In genomic region chr1:23777979-23778814, GRCh38 we compare ENCODE assay signal across 1 cellular context.
TF ChIP-seq lines count a peak whose summit lies in the region.

A gene with protein sequence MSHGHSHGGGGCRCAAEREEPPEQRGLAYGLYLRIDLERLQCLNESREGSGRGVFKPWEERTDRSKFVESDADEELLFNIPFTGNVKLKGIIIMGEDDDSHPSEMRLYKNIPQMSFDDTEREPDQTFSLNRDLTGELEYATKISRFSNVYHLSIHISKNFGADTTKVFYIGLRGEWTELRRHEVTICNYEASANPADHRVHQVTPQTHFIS (plus strand): TSS chr1:23778418. CDS start chr1:23778516, 98 bp downstream.

TF ChIP-seq in GM12878, 131 proteins besides CTCF, POLR2A, EP300 and RAD21 (continued from another document):
- TF ChIP-seq ZNF687 (IDR thresholded peaks at IDR 0.05) (0 out of 2 replicates have a peak, but pooled peaks have one; percentile 36), IKZF1 (conservative IDR thresholded peaks at IDR 0.05) (peak; percentile 60), PAX5 (IDR thresholded peaks at IDR 0.05; ENCODE audit: borderline replicate concordance, low read depth, low read length) (peak; percentile 52; the same call in 1 of the 2 replicates), NR2C2 (IDR thresholded peaks at IDR 0.05; ENCODE audit: borderline replicate concordance, control insufficient read depth, insufficient read length, low read depth) (no peak), MXI1 (IDR thresholded peaks at IDR 0.05; ENCODE audit: low read depth, low read length) (no peak; the same call in 1 of the 2 replicates), GABPA (IDR thresholded peaks at IDR 0.05; ENCODE audit: low read depth) (peak; percentile 34; the same call in 1 of the 2 replicates), SREBF2 (IDR thresholded peaks at IDR 0.05; ENCODE audit: low read length) (no peak), BHLHE40 (IDR thresholded peaks at IDR 0.05; ENCODE audit: borderline replicate concordance in 1 of 2, low read depth in 2 of 2, low read length in 1 of 2) (peak in 1 of 2 experiments; percentile 55; a peak in 2 of 4 replicates), SIX5 (IDR thresholded peaks at IDR 0.05; ENCODE audit: low read depth, low read length, severe bottlenecking) (peak; percentile 8), CHD2 (IDR thresholded peaks at IDR 0.05; ENCODE audit: borderline replicate concordance, low read depth, low read length) (peak; percentile 5; the same call in 1 of the 2 replicates), NRF1 (conservative IDR thresholded peaks at IDR 0.05; ENCODE audit: low read depth, low read length) (peak; percentile 53), TAF1 (IDR thresholded peaks at IDR 0.05; ENCODE audit: borderline replicate concordance, low read depth, low read length) (peak; percentile 63), EGR1 (IDR thresholded peaks at IDR 0.05; ENCODE audit: borderline replicate concordance in 1 of 2, low read depth in 2 of 2, low read length in 2 of 2) (peak in 1 of 2 experiments; percentile 42; a peak in 1 of 3 replicates), SMAD5 (IDR thresholded peaks at IDR 0.05; ENCODE audit: low read depth) (peak; percentile 81), E2F4 (IDR thresholded peaks at IDR 0.05; ENCODE audit: low read depth, low read length) (0 out of 2 replicates have a peak, but pooled peaks have one; percentile 15), DPF2 (IDR thresholded peaks at IDR 0.05) (peak; percentile 64; the same call in 1 of the 2 replicates), PML (IDR thresholded peaks at IDR 0.05; ENCODE audit: low read length) (peak; percentile 58; the same call in 1 of the 2 replicates), CREM (IDR thresholded peaks at IDR 0.05; ENCODE audit: low read depth) (peak; percentile 90), YY1 (IDR thresholded peaks at IDR 0.05; ENCODE audit: low read depth, low read length) (0 out of 2 replicates have a peak, but pooled peaks have one; percentile 43), GATAD2B (conservative IDR thresholded peaks at IDR 0.05; ENCODE audit: low read depth) (peak; percentile 71; the same call in 1 of the 2 replicates), ETV6 (conservative IDR thresholded peaks at IDR 0.05 in 1 of 2, IDR thresholded peaks at IDR 0.05 in 1 of 2; ENCODE audit: borderline replicate concordance in 1 of 2, low read depth in 1 of 2) (no peak), IRF4 (IDR thresholded peaks at IDR 0.05; ENCODE audit: low read depth, low read length) (no peak), POLR2AphosphoS5 (IDR thresholded peaks at IDR 0.05; ENCODE audit: low read length) (peak; percentile 91), FOXM1 (IDR thresholded peaks at IDR 0.05; ENCODE audit: low read depth, low read length) (no peak), SMC3 (IDR thresholded peaks at IDR 0.05; ENCODE audit: borderline replicate concordance, low read length) (peak; percentile 14; the same call in 1 of the 2 replicates), TCF12 (IDR thresholded peaks at IDR 0.05; ENCODE audit: low read depth, low read length) (peak; percentile 42; the same call in 1 of the 2 replicates), POLR2AphosphoS2 (IDR thresholded peaks at IDR 0.05; ENCODE audit: low read depth, low read length) (peak; percentile 69; the same call in 1 of the 2 replicates), BACH1 (IDR thresholded peaks at IDR 0.05; ENCODE audit: borderline replicate concordance) (peak; percentile 85), SMARCA5 (IDR thresholded peaks at IDR 0.05) (0 out of 2 replicates have a peak, but pooled peaks have one; percentile 33), LARP7 (IDR thresholded peaks at IDR 0.05) (peak; percentile 94), RELB (IDR thresholded peaks at IDR 0.05; ENCODE audit: low read depth) (peak; percentile 66), RELA (IDR thresholded peaks at IDR 0.05; ENCODE audit: borderline replicate concordance, partially characterized antibody) (peak; percentile 26), RB1 (IDR thresholded peaks at IDR 0.05; ENCODE audit: borderline replicate concordance) (peak; percentile 84; the same call in 1 of the 2 replicates), ZNF207 (IDR thresholded peaks at IDR 0.05; ENCODE audit: borderline replicate concordance) (no peak), CREB1 (IDR thresholded peaks at IDR 0.05; ENCODE audit: low read depth) (peak; percentile 94), HCFC1 (IDR thresholded peaks at IDR 0.05; ENCODE audit: low read length) (peak; percentile 46), NR2F1 (conservative IDR thresholded peaks at IDR 0.05) (0 out of 2 replicates have a peak, but pooled peaks have one; percentile 27), BCLAF1 (IDR thresholded peaks at IDR 0.05) (no peak), TARDBP (IDR thresholded peaks at IDR 0.05; ENCODE audit: borderline replicate concordance) (no peak), NR2C1 (IDR thresholded peaks at IDR 0.05) (peak; percentile 14), SRF (IDR thresholded peaks at IDR 0.05; ENCODE audit: low read depth in 2 of 2, low read length in 2 of 2) (peak in 1 of 2 experiments; percentile 64; a peak in 1 of 4 replicates), NKRF (conservative IDR thresholded peaks at IDR 0.05) (peak; percentile 97)
- TF ChIP-seq, protein P1, sequence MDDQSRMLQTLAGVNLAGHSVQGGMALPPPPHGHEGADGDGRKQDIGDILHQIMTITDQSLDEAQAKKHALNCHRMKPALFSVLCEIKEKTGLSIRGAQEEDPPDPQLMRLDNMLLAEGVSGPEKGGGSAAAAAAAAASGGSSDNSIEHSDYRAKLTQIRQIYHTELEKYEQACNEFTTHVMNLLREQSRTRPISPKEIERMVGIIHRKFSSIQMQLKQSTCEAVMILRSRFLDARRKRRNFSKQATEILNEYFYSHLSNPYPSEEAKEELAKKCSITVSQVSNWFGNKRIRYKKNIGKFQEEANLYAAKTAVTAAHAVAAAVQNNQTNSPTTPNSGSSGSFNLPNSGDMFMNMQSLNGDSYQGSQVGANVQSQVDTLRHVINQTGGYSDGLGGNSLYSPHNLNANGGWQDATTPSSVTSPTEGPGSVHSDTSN (IDR thresholded peaks at IDR 0.05; ENCODE audit: insufficient replicate concordance, low read depth, low read length): no peak
- TF ChIP-seq, protein P2, sequence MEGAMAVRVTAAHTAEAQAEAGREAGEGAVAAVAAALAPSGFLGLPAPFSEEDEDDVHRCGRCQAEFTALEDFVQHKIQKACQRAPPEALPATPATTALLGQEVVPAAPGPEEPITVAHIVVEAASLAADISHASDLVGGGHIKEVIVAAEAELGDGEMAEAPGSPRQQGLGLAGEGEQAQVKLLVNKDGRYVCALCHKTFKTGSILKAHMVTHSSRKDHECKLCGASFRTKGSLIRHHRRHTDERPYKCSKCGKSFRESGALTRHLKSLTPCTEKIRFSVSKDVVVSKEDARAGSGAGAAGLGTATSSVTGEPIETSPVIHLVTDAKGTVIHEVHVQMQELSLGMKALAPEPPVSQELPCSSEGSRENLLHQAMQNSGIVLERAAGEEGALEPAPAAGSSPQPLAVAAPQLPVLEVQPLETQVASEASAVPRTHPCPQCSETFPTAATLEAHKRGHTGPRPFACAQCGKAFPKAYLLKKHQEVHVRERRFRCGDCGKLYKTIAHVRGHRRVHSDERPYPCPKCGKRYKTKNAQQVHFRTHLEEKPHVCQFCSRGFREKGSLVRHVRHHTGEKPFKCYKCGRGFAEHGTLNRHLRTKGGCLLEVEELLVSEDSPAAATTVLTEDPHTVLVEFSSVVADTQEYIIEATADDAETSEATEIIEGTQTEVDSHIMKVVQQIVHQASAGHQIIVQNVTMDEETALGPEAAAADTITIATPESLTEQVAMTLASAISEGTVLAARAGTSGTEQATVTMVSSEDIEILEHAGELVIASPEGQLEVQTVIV (IDR thresholded peaks at IDR 0.05; ENCODE audit: borderline replicate concordance, partially characterized antibody): peak; percentile 85
